In the genomic region with DNA sequence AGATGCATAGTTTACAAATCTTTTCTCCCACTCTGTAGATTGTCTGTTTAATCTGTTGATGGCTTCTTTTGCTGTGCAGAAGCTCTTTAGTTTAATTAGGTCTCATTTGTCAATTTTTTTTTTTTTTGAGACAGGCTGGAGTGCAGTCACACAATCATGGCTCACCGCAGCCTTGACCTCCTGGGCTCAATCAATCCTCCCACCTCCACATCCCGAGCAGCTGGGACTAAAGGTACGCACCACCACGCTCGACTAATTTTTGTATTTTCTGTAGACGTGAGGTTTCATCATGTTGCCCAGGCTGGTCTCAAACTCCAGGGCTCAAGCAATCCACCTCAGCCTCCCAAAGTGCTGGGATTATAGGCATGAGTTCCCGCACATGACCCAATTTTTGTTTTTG, we compare ENCODE assay signal across 34 cellular contexts.
"Had no signal": no experiment of that assay in that cellular context is flagged by ENCODE, and none has a peak within 500 bp of the region (broad histone marks: within the 10 kb centered on the region; RNA-seq: fewer than 3 reads in every experiment).

No MANE protein-coding gene starts in this region.

- FAIRE-seq: astrocyte, bronchial epithelial cell had no signal

- DNase-seq: activated effector memory CD4-positive, alpha-beta T cell treated with anti-CD3 and anti-CD28 coated beads, Interleukin-2, amount 50 U/mL, for 16 hours; activated effector memory CD4-positive, alpha-beta T cell treated with Interleukin-2 at 50 U/mL for 16 hours; activated gamma-delta T cell; activated gamma-delta T cell treated with Interleukin-2 at 50 U/mL for 16 hours; activated naive CD4-positive, alpha-beta T cell; activated naive CD4-positive, alpha-beta T cell treated with anti-CD3 and anti-CD28 coated beads for 36 hours; activated naive CD4-positive, alpha-beta T cell treated with anti-CD3 and anti-CD28 coated beads, Interleukin-2, amount 10 ng/mL, durations not matched to agents 7 days and 5 days; activated naive CD4-positive, alpha-beta T cell treated with anti-CD3 and anti-CD28 coated beads, Interleukin-2, amount 50 U/mL, for 16 hours; activated naive CD4-positive, alpha-beta T cell treated with Interleukin-2 at 50 U/mL for 16 hours; activated naive CD8-positive, alpha-beta T cell treated with anti-CD3 and anti-CD28 coated beads for 36 hours; activated naive CD8-positive, alpha-beta T cell treated with anti-CD3 and anti-CD28 coated beads, Interleukin-2, amount 10 ng/mL, durations not matched to agents 7 days and 5 days; activated naive CD8-positive, alpha-beta T cell treated with anti-CD3 and anti-CD28 coated beads, Interleukin-2, amount 50 U/mL, for 24 hours; activated T-cell treated with anti-CD3 and anti-CD28 coated beads for 4 hours; activated T-cell treated with anti-CD3 and anti-CD28 coated beads, Interleukin-2, amount 50 U/mL, for 1 hour; activated T-cell treated with anti-CD3 and anti-CD28 coated beads, Interleukin-2, amount 50 U/mL, for 24 hours; activated T-cell treated with anti-CD3 and anti-CD28 coated beads, Interleukin-2, amount 50 U/mL, for 4 hours; activated T-cell treated with anti-CD3 and anti-CD28 coated beads, Interleukin-2, amount 50 U/mL, for 48 hours; activated T-cell treated with anti-CD3 and anti-CD28 coated beads, Interleukin-2, amount 50 U/mL, for 72 hours; adrenal gland; amniotic stem cell; amygdala; anterior cingulate cortex; body of pancreas; brain microvascular endothelial cell; caudate nucleus; central memory CD4-positive, alpha-beta T cell; cerebellar nuclear complex had no signal

- H3K36me3 ChIP-seq: adrenal gland, ascending aorta, brain microvascular endothelial cell, breast epithelium, cardiac muscle cell had no signal

- H3K27me3 ChIP-seq: adrenal gland, ascending aorta, body of pancreas, brain microvascular endothelial cell, breast epithelium, cardiac muscle cell had no signal

- H3K4me3 ChIP-seq: adrenal gland, ascending aorta, body of pancreas, breast epithelium, cardiac muscle cell had no signal

- ATAC-seq: activated naive CD4-positive, alpha-beta T cell treated with anti-CD3 and anti-CD28 coated beads, Interleukin-2, amount 50 U/mL, for 72 hours; activated naive CD8-positive, alpha-beta T cell treated with anti-CD3 and anti-CD28 coated beads, Interleukin-2, amount 50 U/mL, for 24 hours; activated T-cell treated with anti-CD3 and anti-CD28 coated beads, Interleukin-2, amount 50 U/mL, for 4 hours; activated T-cell treated with anti-CD3 and anti-CD28 coated beads, Interleukin-2, amount 50 U/mL, for 72 hours; activated T-helper 17 cell treated with anti-CD3 and anti-CD28 coated beads, Interleukin-2, amount 50 U/mL, for 72 hours; body of pancreas had no signal
